Comparison of ENCODE assay signal across 8 cellular contexts in genomic region chr16:495127-495748, GRCh38. TPM values are rescaled to one million over a fixed set of nuclear protein-coding genes. Genes with fewer than 3 reads are reported as not detected.
A peak's percentile ranks its signal among the peaks of the same experiment; 100 is the strongest.
DNase-seq lines count a peak whose midpoint lies in the region; ATAC-seq and TF ChIP-seq lines count a peak whose summit lies in the region.

No MANE protein-coding gene starts in this region.

- CTCF ChIA-PET in activated naive CD4-positive, alpha-beta T cell treated with anti-CD3 and anti-CD28 coated beads for 36 hours (lab: Charles Lee) = no interaction called here
- CTCF ChIA-PET in activated CD4-positive, alpha-beta memory T cell treated with anti-CD3 and anti-CD28 coated beads, Interleukin-2, amount 10 ng/mL, durations not matched to agents 7 days and 5 days (lab: Charles Lee) = interaction anchor here (0.5 to 1.6 kb wide), 4 partner anchors 103 to 443 kb away, joined by 3 to 4 read pairs (median 3); no protein-coding TSS in a partner anchor

- TF ChIP-seq CTCF in ascending aorta (IDR thresholded peaks at IDR 0.05) = no peak

- H3K4me3 Mint-ChIP-seq in activated naive CD4-positive, alpha-beta T cell treated with anti-CD3 and anti-CD28 coated beads for 36 hours = no peak overlapping the region
- H3K4me3 Mint-ChIP-seq in activated CD4-positive, alpha-beta memory T cell treated with anti-CD3 and anti-CD28 coated beads, Interleukin-2, amount 10 ng/mL, durations not matched to agents 7 days and 5 days = no peak overlapping the region

- no peak overlapping the region for H3K27ac Mint-ChIP-seq in activated naive CD4-positive, alpha-beta T cell treated with anti-CD3 and anti-CD28 coated beads for 36 hours
- H3K27ac Mint-ChIP-seq in activated CD4-positive, alpha-beta memory T cell treated with anti-CD3 and anti-CD28 coated beads, Interleukin-2, amount 10 ng/mL, durations not matched to agents 7 days and 5 days = no peak overlapping the region

- no peak overlapping the region for H3K4me3 ChIP-seq in ascending aorta

- no peaks in the 10 kb centered on the region for H3K27me3 ChIP-seq in ascending aorta

- no peaks in the 10 kb centered on the region for H3K36me3 Mint-ChIP-seq in activated naive CD4-positive, alpha-beta T cell treated with anti-CD3 and anti-CD28 coated beads for 36 hours (ENCODE audit: low read depth)
- no peaks in the 10 kb centered on the region for H3K36me3 Mint-ChIP-seq in activated CD4-positive, alpha-beta memory T cell treated with anti-CD3 and anti-CD28 coated beads, Interleukin-2, amount 10 ng/mL, durations not matched to agents 7 days and 5 days (ENCODE audit: low read depth)

- in situ Hi-C loops in KBM-7 (cut with MboI; ENCODE audit: low pct_unique_long_range_greater_than_20kb, low sequenced_read_pairs) = no loop called here

- no peaks in the 10 kb centered on the region for H3K4me1 ChIP-seq in ascending aorta

- intact Hi-C loops in activated naive CD4-positive, alpha-beta T cell treated with anti-CD3 and anti-CD28 coated beads for 36 hours (cut with micrococcal nuclease) = loop anchor here (5.0 kb wide), 1 partner anchor 103 kb away; no protein-coding TSS in a partner anchor
- intact Hi-C loops in ascending aorta (cut with DNase I) = no loop called here

- H3K27me3 Mint-ChIP-seq in activated naive CD4-positive, alpha-beta T cell treated with anti-CD3 and anti-CD28 coated beads for 36 hours (ENCODE audit: low read depth) = no peaks in the 10 kb centered on the region
- H3K27me3 Mint-ChIP-seq in activated CD4-positive, alpha-beta memory T cell treated with anti-CD3 and anti-CD28 coated beads, Interleukin-2, amount 10 ng/mL, durations not matched to agents 7 days and 5 days = no peaks in the 10 kb centered on the region

- peaks cover 13 to 30% of the 10 kb centered on the region in 2 donors for H3K36me3 ChIP-seq in ascending aorta

- H3K9me3 Mint-ChIP-seq in activated naive CD4-positive, alpha-beta T cell treated with anti-CD3 and anti-CD28 coated beads for 36 hours = no peaks in the 10 kb centered on the region
- no peaks in the 10 kb centered on the region for H3K9me3 Mint-ChIP-seq in activated CD4-positive, alpha-beta memory T cell treated with anti-CD3 and anti-CD28 coated beads, Interleukin-2, amount 10 ng/mL, durations not matched to agents 7 days and 5 days

- no peaks in the 10 kb centered on the region for H3K9me3 ChIP-seq in ascending aorta

- no peak overlapping the region for H3K27ac ChIP-seq in ascending aorta

- POLR2A ChIA-PET in activated CD4-positive, alpha-beta memory T cell treated with anti-CD3 and anti-CD28 coated beads, Interleukin-2, amount 10 ng/mL, durations not matched to agents 7 days and 5 days (lab: Charles Lee) = no interaction called here

- peak; percentile 30 for DNase-seq in activated naive CD4-positive, alpha-beta T cell treated with anti-CD3 and anti-CD28 coated beads for 36 hours
- DNase-seq in activated naive CD4-positive, alpha-beta T cell treated with anti-CD3 and anti-CD28 coated beads, Interleukin-2, amount 50 U/mL, for 16 hours = no peak
- DNase-seq in KBM-7 = peak; percentile 50
- peak; percentile 50 for DNase-seq in activated CD4-positive, alpha-beta memory T cell treated with anti-CD3 and anti-CD28 coated beads, Interleukin-2, amount 10 ng/mL, durations not matched to agents 7 days and 5 days
- peak; percentile 82 for DNase-seq in iPS-NIHi11 (ENCODE audit: low spot score)
- DNase-seq in ascending aorta (ENCODE audit: low spot score in 2 of 2) = no peak

- H3K4me1 Mint-ChIP-seq in activated naive CD4-positive, alpha-beta T cell treated with anti-CD3 and anti-CD28 coated beads for 36 hours (ENCODE audit: low read depth) = no peaks in the 10 kb centered on the region
- H3K4me1 Mint-ChIP-seq in activated CD4-positive, alpha-beta memory T cell treated with anti-CD3 and anti-CD28 coated beads, Interleukin-2, amount 10 ng/mL, durations not matched to agents 7 days and 5 days = peaks cover 4% of the 10 kb centered on the region

- no peak for ATAC-seq in HG03097 (IDR thresholded peaks at IDR 0.05; ENCODE audit: low FRiP score, unreplicated experiment)
- no peak for ATAC-seq in GM18502 (IDR thresholded peaks at IDR 0.05; ENCODE audit: poor library complexity, unreplicated experiment)

RNA-seq across cellular contexts. Expression of gene CAPN15, which starts 32.3 kb away (rescaled TPM):
- 10 to 100 TPM; 54.4 to 56.9 TPM for total RNA-seq in activated naive CD4-positive, alpha-beta T cell treated with anti-CD3 and anti-CD28 coated beads for 36 hours
- 10 to 100 TPM; 91.7 to 93.4 TPM for total RNA-seq in activated CD4-positive, alpha-beta memory T cell treated with anti-CD3 and anti-CD28 coated beads, Interleukin-2, amount 10 ng/mL, durations not matched to agents 7 days and 5 days
- 249 TPM for total RNA-seq in ascending aorta

Comparison
In these comparisons a context has a peak if more than half of its experiments do, and no peak if none do; other contexts are left out.
1. DNase-seq: peak in activated naive CD4-positive, alpha-beta T cell treated with anti-CD3 and anti-CD28 coated beads for 36 hours (single experiment), KBM-7 (single experiment), activated CD4-positive, alpha-beta memory T cell treated with anti-CD3 and anti-CD28 coated beads, Interleukin-2, amount 10 ng/mL, durations not matched to agents 7 days and 5 days (single experiment) and iPS-NIHi11 (single experiment); none in activated naive CD4-positive, alpha-beta T cell treated with anti-CD3 and anti-CD28 coated beads, Interleukin-2, amount 50 U/mL, for 16 hours (single experiment) and ascending aorta (0 of 2).